Comparison of ENCODE assay signal across 8 cellular contexts in the genomic region with DNA sequence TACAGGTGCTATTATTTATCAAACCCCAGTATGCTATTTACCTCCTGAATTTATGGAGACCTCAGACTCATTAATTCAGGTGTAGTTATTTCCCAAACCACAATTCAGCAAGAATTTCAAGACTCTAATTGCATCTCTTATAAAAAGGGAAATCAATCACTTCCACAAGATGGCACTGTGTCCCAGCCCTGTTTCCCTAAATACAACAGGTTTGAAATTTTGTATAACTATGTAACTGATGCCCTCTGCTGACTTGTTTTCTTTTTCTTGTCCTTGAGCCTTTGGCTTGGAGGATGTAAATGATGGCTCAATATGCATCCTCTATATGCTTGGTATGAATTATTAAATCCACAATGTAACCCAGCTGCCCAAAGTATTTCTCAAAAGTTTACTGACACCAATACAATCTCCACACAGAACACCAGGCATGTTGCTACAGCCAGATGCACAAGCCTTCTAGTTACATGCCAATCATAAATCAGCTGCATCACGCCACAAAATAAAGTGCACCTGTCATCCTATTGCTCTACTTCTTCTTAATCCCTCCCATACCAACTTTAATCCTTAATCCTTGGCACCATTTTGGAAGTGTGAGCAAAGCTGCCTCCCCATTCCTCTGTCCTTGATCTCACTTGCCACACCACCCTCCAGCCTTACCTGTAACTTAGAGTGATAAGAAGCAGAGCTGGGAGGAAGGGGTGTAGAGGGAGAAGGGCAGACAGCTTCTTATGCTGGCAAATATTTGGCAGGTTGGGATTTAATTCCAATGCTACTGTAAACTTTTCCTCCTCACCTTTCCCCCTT. TPM values are rescaled to one million over a fixed set of nuclear protein-coding genes. Genes with fewer than 3 reads are reported as not detected.
A peak's percentile ranks its signal among the peaks of the same experiment; 100 is the strongest.
DNase-seq lines count a peak whose midpoint lies in the region; ATAC-seq and TF ChIP-seq lines count a peak whose summit lies in the region.

No MANE protein-coding gene starts in this region.

- ATAC-seq in GM18870 (IDR thresholded peaks at IDR 0.05; ENCODE audit: unreplicated experiment) (no peak), HG02885 (IDR thresholded peaks at IDR 0.05; ENCODE audit: poor library complexity, unreplicated experiment) (no peak)

- no peaks in the 10 kb centered on the region for H3K27me3 Mint-ChIP-seq in mesothelial cell of epicardium (ENCODE audit: low read depth)

- peak; percentile 49 for TF ChIP-seq CTCF in GM10266 (IDR thresholded peaks at IDR 0.05; ENCODE audit: control insufficient read depth, insufficient read depth, low read depth, missing control alignments)
- TF ChIP-seq CTCF in mesothelial cell of epicardium (IDR thresholded peaks at IDR 0.05; ENCODE audit: unreplicated experiment): peak; percentile 38

- DNase-seq in ACHN (peak; percentile 82), GM10266 (ENCODE audit: extremely low spot score) (peak; percentile 39), NCI-H1694 (lab: John Stamatoyannopoulos, UW) (peak; percentile 52), T follicular helper cell (ENCODE audit: low read depth) (peak; percentile 34), mesothelial cell of epicardium (ENCODE audit: low spot score in 2 of 2, unreplicated experiment in 2 of 2) (no peak)
- peak; percentile 30 for DNase-seq in effector CD4-positive, alpha-beta T cell

- H3K9me3 Mint-ChIP-seq in mesothelial cell of epicardium: peaks cover 19% of the 10 kb centered on the region

- no peak overlapping the region for H3K27ac Mint-ChIP-seq in mesothelial cell of epicardium

- peaks cover 18% of the 10 kb centered on the region for H3K36me3 Mint-ChIP-seq in mesothelial cell of epicardium

- no peak overlapping the region for H3K4me3 Mint-ChIP-seq in mesothelial cell of epicardium

- in situ Hi-C loops in ACHN (cut with HindIII; ENCODE audit: low pct_ligation_motif_present, low pct_unique_long_range_greater_than_20kb, low sequenced_read_pairs): no loop called here

- peaks cover 14% of the 10 kb centered on the region for H3K4me1 Mint-ChIP-seq in mesothelial cell of epicardium

RNA-seq across cellular contexts. Expression of a gene that starts 9.0 kb away (rescaled TPM):
- 0.57 to 0.95 TPM in 2 of 3 replicates, not detected in the other for total RNA-seq in mesothelial cell of epicardium

RNA-seq across cellular contexts. Expression of a gene that starts 14.3 kb away (rescaled TPM):
- total RNA-seq in mesothelial cell of epicardium: 31.9 to 33.9 TPM (median 33.3 TPM) in 3 replicates

Comparison
In these comparisons a context has a peak if more than half of its experiments do, and no peak if none do; other contexts are left out.
1. DNase-seq: peak in ACHN (single experiment), GM10266 (single experiment), NCI-H1694 (single experiment), T follicular helper cell (single experiment) and effector CD4-positive, alpha-beta T cell (single experiment); none in mesothelial cell of epicardium (0 of 2).